ENCODE assay signal across 8 cellular contexts in genomic region chrX:120769576-120770341, GRCh38.
DNase-seq lines count a peak whose midpoint lies in the region; ATAC-seq and TF ChIP-seq lines count a peak whose summit lies in the region.

No MANE protein-coding gene starts in this region.

- peak overlapping the region; percentile 80 for H3K27ac ChIP-seq in RWPE2 (ENCODE audit: poor library complexity, severe bottlenecking)

- ATAC-seq in RWPE2 (ENCODE audit: low read depth) (peak; percentile 70), HG03025 (IDR thresholded peaks at IDR 0.05; ENCODE audit: low FRiP score, unreplicated experiment) (no peak)
- no peak for ATAC-seq in stimulated activated naive CD8-positive, alpha-beta T cell treated with anti-CD3 and anti-CD28 coated beads, Interleukin-15, Interleukin-2, amounts not matched to agents 100 U/mL and 50 U/mL, for 24 hours

- no peaks in the 10 kb centered on the region for H3K36me3 ChIP-seq in RWPE2 (ENCODE audit: low read depth)

- peak; percentile 55 for TF ChIP-seq CTCF in RWPE2 (IDR thresholded peaks at IDR 0.05; ENCODE audit: poor library complexity, severe bottlenecking)

- DNase-seq in EL (peak; percentile 74), HT-29 (ENCODE audit: low spot score) (peak; percentile 40), RWPE2 (ENCODE audit: low spot score) (no peak), glomerular visceral epithelial cell (ENCODE audit: extremely low spot score) (peak; percentile 38), GOT3 (lab: John Stamatoyannopoulos, UW) (no peak), foreskin melanocyte (no peak)
- DNase-seq in stimulated activated naive CD8-positive, alpha-beta T cell treated with anti-CD3 and anti-CD28 coated beads, Interleukin-15, Interleukin-2, amounts not matched to agents 100 U/mL and 50 U/mL, for 24 hours: no peak

- H3K9me3 ChIP-seq in RWPE2 (ENCODE audit: severe bottlenecking): no peaks in the 10 kb centered on the region

- no peaks in the 10 kb centered on the region for H3K27me3 ChIP-seq in RWPE2 (ENCODE audit: insufficient read depth, poor library complexity, severe bottlenecking)

- peaks cover 16% of the 10 kb centered on the region for H3K4me1 ChIP-seq in RWPE2 (ENCODE audit: insufficient read depth, poor library complexity, severe bottlenecking)

- no peak overlapping the region for H3K4me3 ChIP-seq in RWPE2 (ENCODE audit: severe bottlenecking)

Comparison
In these comparisons a context has a peak if more than half of its experiments do, and no peak if none do; other contexts are left out.
1. DNase-seq: peak in EL (single experiment), HT-29 (single experiment) and glomerular visceral epithelial cell (single experiment); none in RWPE2 (single experiment), GOT3 (single experiment), stimulated activated naive CD8-positive, alpha-beta T cell treated with anti-CD3 and anti-CD28 coated beads, Interleukin-15, Interleukin-2, amounts not matched to agents 100 U/mL and 50 U/mL, for 24 hours (single experiment) and foreskin melanocyte (single experiment).